ENCODE assay signal across 19 cellular contexts in genomic region chr2:239940861-239941570, GRCh38.
DNase-seq lines count a peak whose midpoint lies in the region; ATAC-seq and TF ChIP-seq lines count a peak whose summit lies in the region.
"Had no signal": no experiment of that assay in that cellular context is flagged by ENCODE, and none has a peak within 500 bp of the region (broad histone marks: within the 10 kb centered on the region; RNA-seq: fewer than 3 reads in every experiment).

No MANE protein-coding gene starts in this region.

- no peak for ATAC-seq in Right ventricle myocardium inferior
- ATAC-seq in upper lobe of right lung, result no peak
- ATAC-seq: A549, K562 had no signal

- no TSS peak for BruUV-seq in PC-9 (replicated peaks; lab: Mats Ljungman, UMichigan)

- H2AFZ ChIP-seq in PC-9, result no peak overlapping the region
- H2AFZ ChIP-seq: GM23248 had no signal

- POLR2A ChIA-PET in PC-9 (lab: Charles Lee; ENCODE audit: unreplicated experiment), result no interaction called here

- intact Hi-C loops in Right ventricle myocardium inferior (cut with DNase I) (no loop called here), upper lobe of right lung (cut with DNase I) (no loop called here), prostate gland (cut with DNase I) (no loop called here), PC-9 (cut with micrococcal nuclease; ENCODE audit: unreplicated experiment) (no loop called here)

- no peaks in the 10 kb centered on the region for H4K20me1 ChIP-seq in PC-9 (ENCODE audit: insufficient read depth)

- TF ChIP-seq CTCF in right atrium auricular region (IDR thresholded peaks at IDR 0.05), result no peak
- no peak for TF ChIP-seq CTCF in upper lobe of right lung (IDR thresholded peaks at IDR 0.05)
- TF ChIP-seq CTCF in prostate gland (IDR thresholded peaks at IDR 0.05), result no peak
- TF ChIP-seq CTCF in PC-9 (conservative IDR thresholded peaks at IDR 0.05), result no peak

- H3K9me3 ChIP-seq in right atrium auricular region (no peaks in the 10 kb centered on the region), upper lobe of right lung (no peaks in the 10 kb centered on the region), prostate gland (no peaks in the 10 kb centered on the region), PC-9 (ENCODE audit: insufficient read depth, low read depth) (no peaks in the 10 kb centered on the region)
- H3K9me3 ChIP-seq: A549 had no signal

- H3K79me2 ChIP-seq in PC-9 (ENCODE audit: low read depth), result no peaks in the 10 kb centered on the region

- no peak for TF ChIP-seq POLR2A in prostate gland (IDR thresholded peaks at IDR 0.05)

- DNase-seq in Right ventricle myocardium inferior (ENCODE audit: missing footprints), result peak; percentile 46
- DNase-seq in right atrium auricular region (ENCODE audit: low spot score), result no peak
- DNase-seq in epidermal melanocyte (ENCODE audit: insufficient read length, low spot score), result peak; percentile 5
- peak; percentile 28 for DNase-seq in mesenteric fat pad (ENCODE audit: low spot score)
- peak; percentile 27 for DNase-seq in upper lobe of right lung
- DNase-seq in prostate gland (ENCODE audit: low spot score), result no peak
- no peak for DNase-seq in PC-9
- no peak for DNase-seq in HuH-7 (ENCODE audit: low spot score)
- DNase-seq: GF-D8; GM23248; NCI-H1048; NCI-H146; NCI-H345; NCI-H526 treated with DMSO at 0.1 percent for 48 hours; NK-92 treated with Interleukin-12 subunit alpha and Interleukin-12 subunit beta, amount 100 ng/mL, for 24 hours; OCI-M1 had no signal

- H3K27ac ChIP-seq in right atrium auricular region (no peak overlapping the region), upper lobe of right lung (no peak overlapping the region), prostate gland (no peak overlapping the region), PC-9 (no peak overlapping the region)
- H3K27ac ChIP-seq: A549, GM23248, RWPE1 had no signal

- CTCF ChIA-PET in PC-9 (lab: Charles Lee), result no interaction called here

- H3K4me1 ChIP-seq in right atrium auricular region (peaks cover 0 to 8% of the 10 kb centered on the region in 2 donors), upper lobe of right lung (no peaks in the 10 kb centered on the region), prostate gland (replicated peaks) (peaks cover 2% of the 10 kb centered on the region), PC-9 (replicated peaks; ENCODE audit: insufficient read depth) (no peaks in the 10 kb centered on the region)
- H3K4me1 ChIP-seq: A549 had no signal

- H3K36me3 ChIP-seq in right atrium auricular region (no peaks in the 10 kb centered on the region), upper lobe of right lung (no peaks in the 10 kb centered on the region), prostate gland (no peaks in the 10 kb centered on the region), PC-9 (ENCODE audit: low read depth) (no peaks in the 10 kb centered on the region)

- H3F3A ChIP-seq in PC-9 (ENCODE audit: insufficient read depth, low read depth), result no peaks in the 10 kb centered on the region

- WGBS in prostate gland, result 87% methylated on average over 16 of the region's 16 CpGs

- no peaks in the 10 kb centered on the region for H3K27me3 ChIP-seq in right atrium auricular region
- no peaks in the 10 kb centered on the region for H3K27me3 ChIP-seq in upper lobe of right lung
- H3K27me3 ChIP-seq in prostate gland (replicated peaks; ENCODE audit: insufficient read depth), result no peaks in the 10 kb centered on the region
- H3K27me3 ChIP-seq in PC-9 (ENCODE audit: insufficient read depth, low read depth), result no peaks in the 10 kb centered on the region

- no peaks in the 10 kb centered on the region for H3K9me2 ChIP-seq in PC-9 (ENCODE audit: insufficient read depth)

- H3K4me2 ChIP-seq in PC-9, result no peak overlapping the region
- H3K4me2 ChIP-seq: A549 had no signal

- H3K4me3 ChIP-seq in right atrium auricular region (no peak overlapping the region), upper lobe of right lung (no peak overlapping the region), prostate gland (no peak overlapping the region), PC-9 (no peak overlapping the region)
- H3K4me3 ChIP-seq: A549, GM23248, K562 had no signal

Comparison
In these comparisons a context has a peak if more than half of its experiments do, and no peak if none do; other contexts are left out.
1. DNase-seq: peak in Right ventricle myocardium inferior (single experiment), epidermal melanocyte (single experiment), mesenteric fat pad (single experiment) and upper lobe of right lung (single experiment); none in right atrium auricular region (single experiment), prostate gland (single experiment), PC-9 (0 of 2) and HuH-7 (single experiment).